In genomic region chr20:5191829-5192569, GRCh38 we compare ENCODE assay signal across 8 cellular contexts.
DNase-seq lines count a peak whose midpoint lies in the region; ATAC-seq and TF ChIP-seq lines count a peak whose summit lies in the region.

No MANE protein-coding gene starts in this region.

- peak overlapping the region; percentile 80 for H3K27ac Mint-ChIP-seq in activated CD4-positive, alpha-beta T cell treated with anti-CD3 and anti-CD28 coated beads for 36 hours

- peaks cover 46 to 70% of the 10 kb centered on the region in 2 donors for H3K36me3 ChIP-seq in muscle layer of duodenum (ENCODE audit: control insufficient read depth in 1 of 2, insufficient read depth in 2 of 2, low read length in 2 of 2)
- H3K36me3 ChIP-seq in vagina = peaks cover 7 to 36% of the 10 kb centered on the region in 2 donors

- H3K9me3 ChIP-seq in muscle layer of duodenum (ENCODE audit: control insufficient read depth in 1 of 2, low read length in 2 of 2) = no peaks in the 10 kb centered on the region
- no peaks in the 10 kb centered on the region for H3K9me3 ChIP-seq in vagina

- H3K9me3 Mint-ChIP-seq in activated CD4-positive, alpha-beta T cell treated with anti-CD3 and anti-CD28 coated beads for 36 hours (ENCODE audit: low read depth) = no peaks in the 10 kb centered on the region

- no peaks in the 10 kb centered on the region for H3K27me3 ChIP-seq in muscle layer of duodenum (ENCODE audit: low read depth, low read length)
- H3K27me3 ChIP-seq in vagina = no peaks in the 10 kb centered on the region

- peak; percentile 46 for DNase-seq in activated CD4-positive, alpha-beta T cell treated with anti-CD3 and anti-CD28 coated beads for 36 hours
- DNase-seq in activated CD4-positive, alpha-beta T cell treated with anti-CD3 and anti-CD28 coated beads for 1 hour = no peak
- DNase-seq in NCI-H345 treated with DMSO at 0.1 percent for 48 hours (lab: John Stamatoyannopoulos, UW; ENCODE audit: unreplicated experiment) (peak; percentile 50), epithelial cell of proximal tubule (ENCODE audit: low read depth) (peak; percentile 32), vagina (ENCODE audit: extremely low spot score in 2 of 2) (no peak)
- peak; percentile 16 for DNase-seq in activated CD4-positive, alpha-beta T cell treated with anti-CD3 and anti-CD28 coated beads, Interleukin-2, amount 50 U/mL, for 1 hour

- no peak overlapping the region for H3K4me3 ChIP-seq in epithelial cell of proximal tubule (ENCODE audit: low read depth, low read length)
- H3K4me3 ChIP-seq in muscle layer of duodenum (ENCODE audit: low read depth in 1 of 2, low read length in 2 of 2) = no peak overlapping the region
- no peak overlapping the region for H3K4me3 ChIP-seq in vagina

- POLR2A ChIA-PET in activated CD4-positive, alpha-beta T cell treated with anti-CD3 and anti-CD28 coated beads for 36 hours (lab: Charles Lee) = interaction anchor here (0.7 to 2.4 kb wide), 5 partner anchors 14 to 72 kb away, joined by 3 to 18 read pairs (median 4); partner anchors contain the start of genes CDS2 and PCNA

- no peak overlapping the region for H3K4me3 Mint-ChIP-seq in activated CD4-positive, alpha-beta T cell treated with anti-CD3 and anti-CD28 coated beads for 36 hours

- H3K4me1 ChIP-seq in muscle layer of duodenum (ENCODE audit: control insufficient read depth in 1 of 2, insufficient read depth in 2 of 2, low read length in 2 of 2) (peaks cover 0 to 9% of the 10 kb centered on the region in 2 donors), vagina (peaks cover 9% of the 10 kb centered on the region)

- no peak for TF ChIP-seq POLR2A in vagina (IDR thresholded peaks at IDR 0.05)

- H3K27me3 Mint-ChIP-seq in activated CD4-positive, alpha-beta T cell treated with anti-CD3 and anti-CD28 coated beads for 36 hours = no peaks in the 10 kb centered on the region

- intact Hi-C loops in activated CD4-positive, alpha-beta T cell treated with anti-CD3 and anti-CD28 coated beads for 36 hours (cut with DNase I, micrococcal nuclease) = loop anchor here (1.0 kb wide), 2 partner anchors 66 to 136 kb away; no protein-coding TSS in a partner anchor
- intact Hi-C loops in vagina (cut with DNase I) = loop anchor here (2.0 kb wide), 1 partner anchor 65 kb away; the partner anchor contains the start of gene CDS2

- H3K27ac ChIP-seq in muscle layer of duodenum (ENCODE audit: low read length) (peak overlapping the region; percentile 27), vagina (peak overlapping the region; percentile 74)

- peak; percentile 78 for TF ChIP-seq CTCF in epithelial cell of proximal tubule (conservative IDR thresholded peaks at IDR 0.05; ENCODE audit: low read depth, low read length)
- TF ChIP-seq CTCF in vagina (IDR thresholded peaks at IDR 0.05) = peak; percentile 64 to 76 (median 72)

- CTCF ChIA-PET in activated CD4-positive, alpha-beta T cell treated with anti-CD3 and anti-CD28 coated beads for 36 hours (lab: Charles Lee) = interaction anchor here (0.6 to 4.8 kb wide), 21 partner anchors 9 to 879 kb away, joined by 3 to 104 read pairs (median 5); partner anchors contain the start of gene CDS2

- peak; percentile 79 for ATAC-seq in activated CD4-positive, alpha-beta T cell treated with anti-CD3 and anti-CD28 coated beads for 36 hours
- ATAC-seq in HG02885 (IDR thresholded peaks at IDR 0.05; ENCODE audit: poor library complexity, unreplicated experiment) = peak; percentile 65

- peaks cover 7% of the 10 kb centered on the region for H3K36me3 Mint-ChIP-seq in activated CD4-positive, alpha-beta T cell treated with anti-CD3 and anti-CD28 coated beads for 36 hours (ENCODE audit: low read depth)

- peaks cover 19% of the 10 kb centered on the region for H3K4me1 Mint-ChIP-seq in activated CD4-positive, alpha-beta T cell treated with anti-CD3 and anti-CD28 coated beads for 36 hours

Comparison
In these comparisons a context has a peak if more than half of its experiments do, and no peak if none do; other contexts are left out.
1. DNase-seq: peak in activated CD4-positive, alpha-beta T cell treated with anti-CD3 and anti-CD28 coated beads for 36 hours (single experiment), NCI-H345 treated with DMSO at 0.1 percent for 48 hours (single experiment), activated CD4-positive, alpha-beta T cell treated with anti-CD3 and anti-CD28 coated beads, Interleukin-2, amount 50 U/mL, for 1 hour (single experiment) and epithelial cell of proximal tubule (single experiment); none in activated CD4-positive, alpha-beta T cell treated with anti-CD3 and anti-CD28 coated beads for 1 hour (single experiment) and vagina (0 of 2).